ENCODE assay signal across 28 cellular contexts in the genomic region with DNA sequence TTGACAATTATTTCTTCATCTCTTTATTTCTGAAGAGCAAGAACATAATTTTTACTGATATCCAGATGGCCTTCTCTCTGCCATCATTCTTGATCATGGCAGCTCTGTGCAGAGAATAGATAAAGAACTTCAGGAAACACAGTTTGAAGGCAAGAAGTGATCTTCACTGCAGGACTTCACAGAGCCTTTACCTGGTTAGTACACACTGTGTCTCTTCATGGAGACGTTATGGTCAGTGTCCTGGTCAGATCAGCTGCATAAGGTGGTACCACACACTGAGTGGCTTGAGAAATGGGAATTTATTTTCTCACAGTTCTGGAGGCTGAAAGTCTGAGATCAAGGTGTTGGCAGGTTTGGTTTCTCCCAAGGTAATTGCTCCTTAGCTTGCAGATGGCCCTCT.
"Had no signal": no experiment of that assay in that cellular context is flagged by ENCODE, and none has a peak within 500 bp of the region (broad histone marks: within the 10 kb centered on the region; RNA-seq: fewer than 3 reads in every experiment).

No MANE protein-coding gene starts in this region.

- ATAC-seq: psoas muscle; right cardiac atrium; right lobe of liver; stimulated activated effector memory CD8-positive, alpha-beta T cell treated with anti-CD3 and anti-CD28 coated beads, Interleukin-12 subunit alpha, Interleukin-12 subunit beta, amount 100 ng/mL, for 72 hours; stimulated activated naive B cell treated with anti-CD40 and anti-IgM and Interleukin-4, amounts not matched to agents 10 μg/mL and 1 μg/mL and 100 μg/mL, for 72 hours had no signal

- H3K27ac Mint-ChIP-seq: nephron; neural progenitor cell; progenitor cell of endocrine pancreas; stimulated activated effector memory CD8-positive, alpha-beta T cell treated with anti-CD3 and anti-CD28 coated beads, Interleukin-12 subunit alpha, Interleukin-12 subunit beta, amount 100 ng/mL, for 72 hours; stimulated activated naive B cell treated with anti-CD40 and anti-IgM and Interleukin-4, amounts not matched to agents 10 μg/mL and 1 μg/mL and 100 μg/mL, for 72 hours; stimulated activated naive CD8-positive, alpha-beta T cell treated with anti-CD3 and anti-CD28 coated beads, Interleukin-15, Interleukin-2, amounts not matched to agents 100 ng/mL and 50 ng/mL, for 24 hours had no signal

- H3K4me2 ChIP-seq: neural progenitor cell had no signal

- H3K36me3 ChIP-seq: neural progenitor cell, ovary, right lobe of liver, sigmoid colon, stomach, thoracic aorta, thyroid gland, tibial nerve, upper lobe of left lung, vagina had no signal

- H3K27me3 ChIP-seq: neural progenitor cell, ovary, right lobe of liver, sigmoid colon, thyroid gland, tibial nerve, upper lobe of left lung, vagina had no signal

- FAIRE-seq: small intestine, urothelium cell line had no signal

- H3K4me3 Mint-ChIP-seq: nephron; neural progenitor cell; stimulated activated effector memory CD8-positive, alpha-beta T cell treated with anti-CD3 and anti-CD28 coated beads, Interleukin-12 subunit alpha, Interleukin-12 subunit beta, amount 100 ng/mL, for 72 hours; stimulated activated naive B cell treated with anti-CD40 and anti-IgM and Interleukin-4, amounts not matched to agents 10 μg/mL and 1 μg/mL and 100 μg/mL, for 72 hours; stimulated activated naive CD8-positive, alpha-beta T cell treated with anti-CD3 and anti-CD28 coated beads, Interleukin-15, Interleukin-2, amounts not matched to agents 100 ng/mL and 50 ng/mL, for 24 hours had no signal

- H3K4me3 ChIP-seq: neural progenitor cell, ovary, psoas muscle, right lobe of liver, sigmoid colon, stomach, thoracic aorta, thyroid gland, tibial nerve, upper lobe of left lung, vagina had no signal

- H3K9me3 Mint-ChIP-seq: nephron; stimulated activated effector memory CD8-positive, alpha-beta T cell treated with anti-CD3 and anti-CD28 coated beads, Interleukin-12 subunit alpha, Interleukin-12 subunit beta, amount 100 ng/mL, for 72 hours; stimulated activated naive B cell treated with anti-CD40 and anti-IgM and Interleukin-4, amounts not matched to agents 10 μg/mL and 1 μg/mL and 100 μg/mL, for 72 hours; stimulated activated naive CD8-positive, alpha-beta T cell treated with anti-CD3 and anti-CD28 coated beads, Interleukin-15, Interleukin-2, amounts not matched to agents 100 ng/mL and 50 ng/mL, for 24 hours had no signal

- H3K9ac ChIP-seq: neural progenitor cell, parathyroid adenoma had no signal

- H2AFZ ChIP-seq: neural progenitor cell, parathyroid adenoma had no signal

- H3K36me3 Mint-ChIP-seq: neural progenitor cell; stimulated activated effector memory CD8-positive, alpha-beta T cell treated with anti-CD3 and anti-CD28 coated beads, Interleukin-12 subunit alpha, Interleukin-12 subunit beta, amount 100 ng/mL, for 72 hours; stimulated activated naive B cell treated with anti-CD40 and anti-IgM and Interleukin-4, amounts not matched to agents 10 μg/mL and 1 μg/mL and 100 μg/mL, for 72 hours had no signal

- H3K79me2 ChIP-seq: parathyroid adenoma had no signal

- H3K9me3 ChIP-seq: ovary, psoas muscle, right lobe of liver, sigmoid colon, stomach, thoracic aorta, thyroid gland, tibial nerve, upper lobe of left lung, vagina had no signal

- H3K4me1 Mint-ChIP-seq: nephron; neural progenitor cell; stimulated activated effector memory CD8-positive, alpha-beta T cell treated with anti-CD3 and anti-CD28 coated beads, Interleukin-12 subunit alpha, Interleukin-12 subunit beta, amount 100 ng/mL, for 72 hours; stimulated activated naive B cell treated with anti-CD40 and anti-IgM and Interleukin-4, amounts not matched to agents 10 μg/mL and 1 μg/mL and 100 μg/mL, for 72 hours had no signal

- DNase-seq: occipital lobe; ovary; posterior cingulate gyrus; psoas muscle; right cardiac atrium; right lobe of liver; sigmoid colon; small intestine; stimulated activated CD4-positive, alpha-beta T cell treated with anti-CD3 and anti-CD28 coated beads, Interleukin-15, amount 100 ng/mL, for 24 hours; stimulated activated CD4-positive, alpha-beta T cell treated with anti-CD3 and anti-CD28 coated beads, Interleukin-2, amount 100 ng/mL, for 24 hours; stimulated activated CD4-positive, alpha-beta T cell treated with anti-CD3 and anti-CD28 coated beads, Interleukin-2, amount 100 ng/mL, for 48 hours; stimulated activated CD4-positive, alpha-beta T cell treated with anti-CD3 and anti-CD28 coated beads, Interleukin-4, amount 100 ng/mL, for 24 hours; stimulated activated naive B cell treated with anti-CD40 and anti-IgM and Interleukin-4, amounts not matched to agents 10 μg/mL and 1 μg/mL and 100 μg/mL, for 72 hours; stimulated activated naive CD4-positive, alpha-beta T cell treated with Interleukin-2 at 50 U/mL for 16 hours; stomach; thyroid gland; trophoblast cell; upper lobe of left lung had no signal

- H3K4me1 ChIP-seq: neural progenitor cell, parathyroid adenoma, psoas muscle, right lobe of liver, sigmoid colon, stomach, thyroid gland, tibial nerve, upper lobe of left lung, vagina had no signal

- H3K27ac ChIP-seq: neural progenitor cell, ovary, parathyroid adenoma, psoas muscle, right lobe of liver, sigmoid colon, stomach, thoracic aorta, thyroid gland, tibial nerve, upper lobe of left lung, vagina had no signal
